In genomic region chr2:71688530-71688929, GRCh38 we compare ENCODE assay signal across 21 cellular contexts.
"Had no signal": no experiment of that assay in that cellular context is flagged by ENCODE, and none has a peak within 500 bp of the region (broad histone marks: within the 10 kb centered on the region; RNA-seq: fewer than 3 reads in every experiment).

No MANE protein-coding gene starts in this region.

- H3K4me3 ChIP-seq: esophagus muscularis mucosa, gastrocnemius medialis, heart right ventricle, left ventricle myocardium inferior, lung, ovary, vagina had no signal

- H3K4me1 Mint-ChIP-seq: naive B cell had no signal

- FAIRE-seq: endometrium, islet of Langerhans, small intestine had no signal

- H3K36me3 ChIP-seq: ovary, vagina had no signal

- H3K36me3 Mint-ChIP-seq: naive B cell had no signal

- ATAC-seq: gastrocnemius medialis, right cardiac atrium had no signal

- H3K9me3 ChIP-seq: esophagus muscularis mucosa, gastrocnemius medialis, heart right ventricle, left ventricle myocardium inferior, ovary, vagina had no signal

- H3K27ac ChIP-seq: epithelial cell of prostate, esophagus muscularis mucosa, left ventricle myocardium inferior, ovary, vagina had no signal

- DNase-seq: effector memory CD4-positive, alpha-beta T cell; heart right ventricle; hypothalamus; left ventricle myocardium inferior; mesenchymal stem cell; naive B cell; nucleus accumbens; small intestine; stimulated activated CD4-positive, alpha-beta T cell treated with anti-CD3 and anti-CD28 coated beads, Interleukin-2, amount 100 ng/mL, for 48 hours; stimulated activated naive CD4-positive, alpha-beta T cell treated with Interleukin-2 at 50 U/mL for 16 hours; trophoblast cell had no signal

- H3K27ac Mint-ChIP-seq: naive B cell, progenitor cell of endocrine pancreas had no signal

- H3K27me3 ChIP-seq: esophagus muscularis mucosa, gastrocnemius medialis, heart right ventricle, ovary, vagina had no signal
